Comparison of ENCODE assay signal across 16 cellular contexts in the genomic region with DNA sequence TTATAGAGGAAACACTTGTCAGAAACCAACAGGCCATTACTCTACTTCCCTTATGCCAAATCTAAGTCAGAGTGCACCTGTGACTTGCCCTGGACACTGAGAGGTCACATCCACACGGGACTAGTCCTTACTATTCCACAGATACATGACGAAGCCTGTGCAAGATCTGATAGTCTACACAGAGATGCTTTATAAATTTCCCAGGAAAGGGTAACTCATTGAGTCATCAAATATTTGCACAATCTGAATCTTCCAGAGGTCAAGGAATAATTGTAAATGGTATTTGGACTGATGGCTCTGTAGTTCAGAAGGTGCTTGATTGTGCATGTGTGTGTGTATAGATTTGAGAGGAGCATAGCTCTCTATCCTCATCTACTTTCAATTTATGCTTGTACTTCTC.
"Had no signal": no experiment of that assay in that cellular context is flagged by ENCODE, and none has a peak within 500 bp of the region (broad histone marks: within the 10 kb centered on the region; RNA-seq: fewer than 3 reads in every experiment).

No MANE protein-coding gene starts in this region.

- H3K27ac ChIP-seq: foreskin keratinocyte, thyroid gland had no signal

- H3K9me3 ChIP-seq: thyroid gland had no signal

- DNase-seq: activated naive CD4-positive, alpha-beta T cell; activated T-cell treated with anti-CD3 and anti-CD28 coated beads for 4 hours; foreskin keratinocyte; glutamatergic neuron; hypothalamus; kidney glomerular epithelial cell; left ventricle myocardium superior; nucleus accumbens; posterior cingulate gyrus; retina; stimulated activated CD4-positive, alpha-beta T cell treated with anti-CD3 and anti-CD28 coated beads, Interleukin-4, amount 100 ng/mL, for 1 hour; stimulated activated naive B cell treated with anti-CD40 and anti-IgM and Interleukin-4, amounts not matched to agents 10 μg/mL and 1 μg/mL and 100 μg/mL, for 72 hours; T-helper 9 cell; thyroid gland had no signal

- H3K4me3 ChIP-seq: thyroid gland had no signal

- H3K27me3 ChIP-seq: foreskin keratinocyte, thyroid gland had no signal

- H3K36me3 ChIP-seq: thyroid gland had no signal

- ATAC-seq: activated CD4-positive, CD25-positive, alpha-beta regulatory T cell treated with anti-CD3 and anti-CD28 coated beads, Interleukin-2, amount 50 U/mL, for 24 hours; foreskin keratinocyte; left ventricle myocardium superior; natural killer cell treated with Interleukin-12 subunit alpha and Interleukin-12 subunit beta and Interleukin-15 and Interleukin-18, amount 100 ng/mL, for 72 hours; stimulated activated naive B cell treated with anti-CD40 and anti-IgM and Interleukin-4, amounts not matched to agents 10 μg/mL and 1 μg/mL and 100 μg/mL, for 72 hours had no signal
